In the genomic region with DNA sequence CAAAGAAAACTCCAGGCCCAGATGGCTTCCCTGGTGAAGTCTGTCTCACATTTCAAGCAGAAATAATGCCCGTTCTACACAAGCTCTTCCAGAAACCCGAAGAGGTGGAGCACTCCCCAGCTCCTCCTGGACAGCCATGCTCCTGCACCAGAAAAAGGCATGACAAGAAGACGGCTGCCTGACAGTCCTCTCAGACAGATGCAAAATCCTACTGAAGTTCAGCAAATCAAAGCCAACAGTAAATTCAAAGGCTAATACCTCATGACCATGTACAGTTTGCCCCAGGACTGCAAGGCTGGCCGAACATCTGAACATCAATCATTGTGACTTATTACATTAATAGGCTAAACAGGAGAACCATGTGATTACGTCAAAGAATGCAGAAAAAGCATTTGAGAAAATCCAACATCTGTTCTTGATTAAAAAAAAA, we compare ENCODE assay signal across 12 cellular contexts. TPM values are rescaled to one million over a fixed set of nuclear protein-coding genes. Genes with fewer than 3 reads are reported as not detected.
DNase-seq lines count a peak whose midpoint lies in the region; TF ChIP-seq lines count a peak whose summit lies in the region.
"Had no signal": no experiment of that assay in that cellular context is flagged by ENCODE, and none has a peak within 500 bp of the region (broad histone marks: within the 10 kb centered on the region; RNA-seq: fewer than 3 reads in every experiment).

No MANE protein-coding gene starts in this region.

- 75 to 85% methylated on average over 2 to 5 of the region's 5 CpGs for WGBS in transverse colon (ENCODE audit: low coverage in 1 of 2), 2 donors
- WGBS in testis, 2 donors, result 57 to 66% methylated on average over 5 of the region's 5 CpGs

- H3K36me3 ChIP-seq in SK-N-MC (ENCODE audit: insufficient read depth, low read length) (no peaks in the 10 kb centered on the region), transverse colon (no peaks in the 10 kb centered on the region), testis (ENCODE audit: low read depth, missing control alignments) (no peaks in the 10 kb centered on the region)

- TF ChIP-seq POLR2A in transverse colon (IDR thresholded peaks at IDR 0.05), result no peak
- TF ChIP-seq POLR2A in testis (IDR thresholded peaks at IDR 0.05), result no peak

- H3K4me3 ChIP-seq in SK-N-MC (peak overlapping the region; percentile 16), fibroblast of pulmonary artery (replicated peaks; ENCODE audit: low read depth, low read length) (no peak overlapping the region), transverse colon (no peak overlapping the region), testis (no peak overlapping the region)

- H3K27me3 ChIP-seq in transverse colon (no peaks in the 10 kb centered on the region), testis (no peaks in the 10 kb centered on the region)

- H3K4me1 ChIP-seq in transverse colon (no peaks in the 10 kb centered on the region), testis (no peaks in the 10 kb centered on the region)

- DNase-seq in DMS 273 (lab: John Stamatoyannopoulos, UW; ENCODE audit: unreplicated experiment) (peak; percentile 50), DMS 273 treated with DMSO at 0.1 percent for 48 hours (lab: John Stamatoyannopoulos, UW) (no peak), SK-N-MC (ENCODE audit: low read depth, low spot score) (peak; percentile 28), fibroblast of pulmonary artery (ENCODE audit: low read depth) (peak; percentile 21), stromal cell of bone marrow (ENCODE audit: low read depth) (peak; percentile 41), transverse colon (no peak), NCI-H2029 treated with DMSO at 0.1 percent for 48 hours (lab: John Stamatoyannopoulos, UW) (no peak), testis (no peak)
- DNase-seq: dermis blood vessel endothelial cell, Kasumi-1, NCI-H2081 had no signal

- H3K27ac ChIP-seq in SK-N-MC (peak overlapping the region; percentile 65), transverse colon (no peak overlapping the region), testis (no peak overlapping the region)
- H3K27ac ChIP-seq: 22Rv1 had no signal

- peak overlapping the region; percentile 39 for H3K9ac ChIP-seq in SK-N-MC (ENCODE audit: insufficient read length)

- intact Hi-C loops in transverse colon (cut with DNase I; ENCODE audit: low total_unique reads), result no loop called here
- intact Hi-C loops in testis (cut with DNase I; ENCODE audit: low total_unique reads), result no loop called here

- in situ Hi-C loops in transverse colon (cut with MboI; ENCODE audit: low pct_ligation_motif_present in 1 of 4, low pct_unique_long_range_greater_than_20kb in 1 of 4, low sequenced_read_pairs in 3 of 4), result no loop called here

- no peak for TF ChIP-seq EP300 in transverse colon (IDR thresholded peaks at IDR 0.05; ENCODE audit: low read depth)

- TF ChIP-seq CTCF in fibroblast of pulmonary artery (IDR thresholded peaks at IDR 0.05; ENCODE audit: low read length, missing control alignments) (no peak), transverse colon (IDR thresholded peaks at IDR 0.05) (no peak), testis (IDR thresholded peaks at IDR 0.05) (no peak)

- H3K9me3 ChIP-seq in SK-N-MC (ENCODE audit: low read depth, low read length), result no peaks in the 10 kb centered on the region
- no peaks in the 10 kb centered on the region for H3K9me3 ChIP-seq in transverse colon
- no peaks in the 10 kb centered on the region for H3K9me3 ChIP-seq in testis

RNA-seq across cellular contexts. Expression of a gene that starts 30.8 kb away (rescaled TPM):
- 100 to 1,000 TPM in 1 of 4 donors, 10 to 100 TPM in 3; 48.1 to 101 (median 57.7) TPM for total RNA-seq in transverse colon
- total RNA-seq in testis, result 10 to 100 TPM; 73.8 to 76.4 TPM
- polyA plus RNA-seq in testis (ENCODE audit: insufficient read depth, low read depth, low replicate concordance), result 51.6 TPM

RNA-seq across cellular contexts. Expression of a gene that starts 50.8 kb away (rescaled TPM):
- total RNA-seq in transverse colon (10 to 100 TPM in 3 of 4 donors, 1 to 10 TPM in 1; 2.0 to 18.0 (median 11.3) TPM), testis (10 to 100 TPM; 40.1 to 44.0 TPM)
- 13.8 TPM for polyA plus RNA-seq in testis (ENCODE audit: insufficient read depth, low read depth, low replicate concordance)

RNA-seq across cellular contexts. Expression of a gene that starts 50.8 kb away (rescaled TPM):
- 1 to 10 TPM in 2 of 4 donors, under 1 TPM in 2; 0.27 to 2.6 (median 1.4) TPM for total RNA-seq in transverse colon
- 10 to 100 TPM; 22.9 to 23.7 TPM for total RNA-seq in testis
- 12.2 TPM for polyA plus RNA-seq in testis (ENCODE audit: insufficient read depth, low read depth, low replicate concordance)

Comparison
In these comparisons a context has a peak if more than half of its experiments do, and no peak if none do; other contexts are left out.
1. DNase-seq: peak in DMS 273 (single experiment), SK-N-MC (single experiment), fibroblast of pulmonary artery (single experiment) and stromal cell of bone marrow (single experiment); none in DMS 273 treated with DMSO at 0.1 percent for 48 hours (single experiment), transverse colon (single experiment), NCI-H2029 treated with DMSO at 0.1 percent for 48 hours (single experiment) and testis (single experiment).
2. RNA of a gene that starts 50.8 kb away (total RNA-seq): 22.9 to 23.7 TPM in testis; 0.27 to 2.6 TPM in transverse colon; every median in the first group is over 4 times any median in the second.